21 cellular contexts compared by ENCODE assay signal in the genomic region with DNA sequence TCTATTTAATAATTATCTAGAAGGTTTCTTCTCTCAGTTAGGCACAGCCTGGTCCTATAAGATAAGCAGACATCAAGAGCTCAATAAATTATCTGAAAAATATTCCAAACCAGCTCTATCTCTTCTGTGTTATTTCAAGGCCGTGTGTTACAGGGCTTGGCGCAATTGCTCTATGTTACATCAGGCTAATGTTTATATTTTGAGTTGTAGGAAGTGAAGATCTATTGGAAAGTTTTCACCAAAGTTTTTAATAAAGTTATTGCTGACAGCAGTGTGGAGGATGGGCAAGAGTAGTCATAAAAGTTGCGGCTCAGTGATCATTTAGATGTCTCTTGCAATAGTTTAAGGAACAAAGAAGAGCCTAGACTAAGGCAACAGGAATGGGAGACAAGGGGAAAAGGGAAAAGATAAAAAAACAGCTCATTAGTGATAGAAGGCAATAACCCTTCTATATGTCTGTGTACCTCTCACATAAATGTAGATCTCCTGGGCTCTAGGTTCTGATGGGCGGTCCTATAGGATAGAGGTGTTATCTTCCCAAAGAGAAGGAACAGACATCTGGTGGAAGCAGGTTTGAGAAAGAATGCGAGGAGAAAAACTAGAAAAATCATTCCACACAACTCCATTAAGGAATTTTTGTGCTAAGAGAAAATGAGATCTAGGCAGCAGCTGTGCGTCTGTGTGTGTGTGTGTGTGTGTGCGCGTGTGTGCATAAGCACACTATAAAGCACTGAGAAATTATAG. TPM values are rescaled to one million over a fixed set of nuclear protein-coding genes. Genes with fewer than 3 reads are reported as not detected.
"Had no signal": no experiment of that assay in that cellular context is flagged by ENCODE, and none has a peak within 500 bp of the region (broad histone marks: within the 10 kb centered on the region; RNA-seq: fewer than 3 reads in every experiment).

No MANE protein-coding gene starts in this region.

- H3K27ac Mint-ChIP-seq: activated CD4-positive, alpha-beta T cell treated with anti-CD3 and anti-CD28 coated beads for 36 hours; activated CD8-positive, alpha-beta T cell treated with anti-CD3 and anti-CD28 coated beads for 36 hours; activated naive CD8-positive, alpha-beta T cell treated with anti-CD3 and anti-CD28 coated beads, Interleukin-2, amount 10 ng/mL, durations not matched to agents 7 days and 5 days; T-helper 1 cell treated with Interleukin-12 subunit alpha and Interleukin-12 subunit beta and Interleukin-4 antibody, amounts not matched to agents 30 μg/mL and 1 μg/mL, for 36 hours had no signal

- H3K36me3 Mint-ChIP-seq: activated naive CD8-positive, alpha-beta T cell treated with anti-CD3 and anti-CD28 coated beads, Interleukin-2, amount 10 ng/mL, durations not matched to agents 7 days and 5 days had no signal

- DNase-seq: activated CD4-positive, alpha-beta T cell treated with anti-CD3 and anti-CD28 coated beads for 36 hours; activated CD8-positive, alpha-beta memory T cell treated with anti-CD3 and anti-CD28 coated beads, Interleukin-2, amount 50 U/mL, for 4 hours; activated CD8-positive, alpha-beta T cell treated with anti-CD3 and anti-CD28 coated beads for 36 hours; activated naive CD4-positive, alpha-beta T cell treated with anti-CD3 and anti-CD28 coated beads, Interleukin-2, amount 50 U/mL, for 16 hours; activated naive CD8-positive, alpha-beta T cell treated with anti-CD3 and anti-CD28 coated beads, Interleukin-2, amount 10 ng/mL, durations not matched to agents 7 days and 5 days; body of pancreas; central memory CD4-positive, alpha-beta T cell; MG63; MV-4-11; NCI-H1105; NCI-H1436 treated with DMSO at 0.1 percent for 48 hours; NCI-H187; NCI-H2081; NCI-H524; PC-3; SHP77 had no signal

- H3K4me3 Mint-ChIP-seq: activated CD4-positive, alpha-beta T cell treated with anti-CD3 and anti-CD28 coated beads for 36 hours; activated CD8-positive, alpha-beta T cell treated with anti-CD3 and anti-CD28 coated beads for 36 hours; activated naive CD8-positive, alpha-beta T cell treated with anti-CD3 and anti-CD28 coated beads, Interleukin-2, amount 10 ng/mL, durations not matched to agents 7 days and 5 days; T-helper 1 cell treated with Interleukin-12 subunit alpha and Interleukin-12 subunit beta and Interleukin-4 antibody, amounts not matched to agents 30 μg/mL and 1 μg/mL, for 36 hours had no signal

- H3K9me3 Mint-ChIP-seq: activated CD8-positive, alpha-beta T cell treated with anti-CD3 and anti-CD28 coated beads for 36 hours; activated naive CD8-positive, alpha-beta T cell treated with anti-CD3 and anti-CD28 coated beads, Interleukin-2, amount 10 ng/mL, durations not matched to agents 7 days and 5 days; T-helper 1 cell treated with Interleukin-12 subunit alpha and Interleukin-12 subunit beta and Interleukin-4 antibody, amounts not matched to agents 30 μg/mL and 1 μg/mL, for 36 hours had no signal

- H3K4me3 ChIP-seq: adrenal gland, ascending aorta, body of pancreas, MG63, SJSA1 had no signal

- H3K36me3 ChIP-seq: adrenal gland, ascending aorta, MG63, SJSA1 had no signal

- H3K9me3 ChIP-seq: adrenal gland, ascending aorta, body of pancreas, MG63, SJSA1 had no signal

- H3K27me3 Mint-ChIP-seq: activated naive CD8-positive, alpha-beta T cell treated with anti-CD3 and anti-CD28 coated beads, Interleukin-2, amount 10 ng/mL, durations not matched to agents 7 days and 5 days had no signal

- H3K27me3 ChIP-seq: adrenal gland, ascending aorta, body of pancreas, MG63, SJSA1 had no signal

- ATAC-seq: activated CD4-positive, alpha-beta T cell treated with anti-CD3 and anti-CD28 coated beads for 36 hours; activated CD8-positive, alpha-beta T cell treated with anti-CD3 and anti-CD28 coated beads for 36 hours; body of pancreas; PC-3 had no signal

- H3K27ac ChIP-seq: adrenal gland, ascending aorta, body of pancreas, SJSA1, VCaP had no signal

- H3K4me1 ChIP-seq: adrenal gland, ascending aorta, body of pancreas had no signal

RNA-seq across cellular contexts. Expression of a gene that starts 5.9 kb away (rescaled TPM):
- total RNA-seq: ascending aorta, PC-3 had no signal
